ENCODE assay signal across 1 cellular context in the genomic region with DNA sequence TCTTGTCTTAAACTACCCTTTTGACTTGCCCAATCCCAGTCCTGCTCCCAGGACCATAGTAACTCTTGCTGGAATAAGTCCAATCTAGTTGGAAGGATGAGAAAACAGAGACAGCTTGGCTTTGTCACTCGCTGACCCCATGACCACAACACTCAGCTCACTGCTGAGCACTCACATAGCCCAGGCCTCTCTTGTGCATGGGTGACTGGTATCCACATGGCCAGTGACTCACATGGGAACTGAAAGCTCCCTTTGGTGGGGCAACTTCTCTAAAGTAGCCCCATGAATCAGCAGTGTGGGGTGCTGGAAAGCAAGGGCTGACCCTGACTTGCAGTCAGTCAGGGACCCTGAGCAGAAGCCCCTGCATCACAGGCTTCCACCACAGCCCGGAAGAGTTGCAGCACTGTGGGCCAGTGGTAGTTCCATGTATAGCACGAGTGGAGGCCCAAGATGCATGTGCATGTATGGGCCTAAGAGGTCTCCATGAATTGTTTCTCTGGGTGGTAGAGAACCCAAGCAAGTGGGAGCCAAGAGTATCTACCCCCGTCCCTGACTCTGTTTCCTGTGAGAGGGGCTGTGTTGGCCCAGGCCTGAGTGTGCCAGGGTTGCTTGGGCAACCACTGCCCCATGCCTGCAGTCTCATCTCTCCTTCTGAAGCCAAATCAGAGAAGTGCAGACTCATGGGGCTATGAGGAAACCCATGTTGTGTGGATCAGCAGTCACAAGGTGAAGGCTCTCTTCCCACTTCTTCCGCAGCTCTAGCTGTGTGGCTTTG.
TF ChIP-seq lines count a peak whose summit lies in the region.

No MANE protein-coding gene starts in this region.

TF ChIP-seq in K562, 482 proteins besides CTCF, POLR2A, EP300 and RAD21 (continued from another document):
- TF ChIP-seq, protein P1, sequence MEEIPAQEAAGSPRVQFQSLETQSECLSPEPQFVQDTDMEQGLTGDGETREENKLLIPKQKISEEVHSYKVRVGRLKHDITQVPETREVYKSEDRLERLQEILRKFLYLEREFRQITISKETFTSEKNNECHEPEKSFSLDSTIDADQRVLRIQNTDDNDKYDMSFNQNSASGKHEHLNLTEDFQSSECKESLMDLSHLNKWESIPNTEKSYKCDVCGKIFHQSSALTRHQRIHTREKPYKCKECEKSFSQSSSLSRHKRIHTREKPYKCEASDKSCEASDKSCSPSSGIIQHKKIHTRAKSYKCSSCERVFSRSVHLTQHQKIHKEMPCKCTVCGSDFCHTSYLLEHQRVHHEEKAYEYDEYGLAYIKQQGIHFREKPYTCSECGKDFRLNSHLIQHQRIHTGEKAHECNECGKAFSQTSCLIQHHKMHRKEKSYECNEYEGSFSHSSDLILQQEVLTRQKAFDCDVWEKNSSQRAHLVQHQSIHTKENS (CRISPR knock-in tag; IDR thresholded peaks at IDR 0.05), result no peak
TF ChIP-seq in K562: peak in this region for 3.
